20 cellular contexts compared by ENCODE assay signal in the genomic region with DNA sequence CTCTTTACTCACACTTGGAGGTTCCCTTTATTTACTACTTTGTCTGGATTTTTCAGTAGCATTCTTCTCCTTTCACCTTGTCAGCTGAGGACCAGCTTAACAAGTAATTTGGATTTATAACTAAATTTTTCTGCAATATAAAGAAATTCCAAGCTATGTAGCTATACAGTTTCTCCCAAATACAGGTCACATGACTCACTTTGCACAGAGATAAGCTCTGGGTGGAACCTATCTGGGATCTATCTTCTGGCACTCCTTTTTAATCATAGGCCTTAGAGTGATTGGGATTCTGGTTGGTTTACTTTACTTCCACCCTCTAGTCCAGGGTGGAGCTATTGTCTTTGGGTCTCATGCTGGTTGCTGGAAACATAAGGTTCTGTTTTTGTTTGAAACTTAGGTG. TPM values are rescaled to one million over a fixed set of nuclear protein-coding genes. Genes with fewer than 3 reads are reported as not detected.
A peak's percentile ranks its signal among the peaks of the same experiment; 100 is the strongest.
DNase-seq lines count a peak whose midpoint lies in the region; ATAC-seq and TF ChIP-seq lines count a peak whose summit lies in the region.
"Had no signal": no experiment of that assay in that cellular context is flagged by ENCODE, and none has a peak within 500 bp of the region (broad histone marks: within the 10 kb centered on the region; RNA-seq: fewer than 3 reads in every experiment).

No MANE protein-coding gene starts in this region.

- no peak overlapping the region for H3K4me2 ChIP-seq in trophoblast cell (ENCODE audit: low read length)
- H3K4me2 ChIP-seq in SK-N-SH: no peak overlapping the region

- H2AFZ ChIP-seq in trophoblast cell (ENCODE audit: insufficient read depth, low read length, poor library complexity) (no peak overlapping the region), SK-N-SH (ENCODE audit: low read depth) (no peak overlapping the region)

- no peaks in the 10 kb centered on the region for H3F3A ChIP-seq in SK-N-SH (replicated peaks; ENCODE audit: insufficient read depth)

- H3K9ac ChIP-seq in trophoblast cell (ENCODE audit: low read length) (no peak overlapping the region), SK-N-SH (no peak overlapping the region)

- TF ChIP-seq EP300 in SK-N-SH (IDR thresholded peaks at IDR 0.05; ENCODE audit: borderline replicate concordance in 1 of 2, low read depth in 1 of 2, low read length in 1 of 2): no peak

- peaks cover 4% of the 10 kb centered on the region for H3K36me3 Mint-ChIP-seq in activated CD4-positive, alpha-beta T cell treated with anti-CD3 and anti-CD28 coated beads, Interleukin-2, amount 10 ng/mL, durations not matched to agents 24 days and 14 days (ENCODE audit: low read depth)
- H3K36me3 Mint-ChIP-seq in activated naive CD8-positive, alpha-beta T cell treated with anti-CD3 and anti-CD28 coated beads for 36 hours: peaks cover 11% of the 10 kb centered on the region
- H3K36me3 Mint-ChIP-seq: type B pancreatic cell had no signal

- CTCF ChIA-PET in SK-N-SH (lab: Yijun Ruan, JAX): no interaction called here

- ATAC-seq in HG03139 (IDR thresholded peaks at IDR 0.05; ENCODE audit: unreplicated experiment): no peak

- H3K9me3 ChIP-seq in trophoblast cell (ENCODE audit: insufficient read depth, low read depth, low read length) (no peaks in the 10 kb centered on the region), SK-N-SH (no peaks in the 10 kb centered on the region)
- H3K9me3 ChIP-seq: SJSA1 had no signal

- peaks cover 8% of the 10 kb centered on the region for H3K9me3 Mint-ChIP-seq in activated CD4-positive, alpha-beta T cell treated with anti-CD3 and anti-CD28 coated beads, Interleukin-2, amount 10 ng/mL, durations not matched to agents 24 days and 14 days
- H3K9me3 Mint-ChIP-seq in activated naive CD8-positive, alpha-beta T cell treated with anti-CD3 and anti-CD28 coated beads for 36 hours: peaks cover 9% of the 10 kb centered on the region
- H3K9me3 Mint-ChIP-seq: activated T-cell treated with anti-CD3 and anti-CD28 coated beads, Interleukin-2, amount 50 U/mL, for 24 hours; type B pancreatic cell had no signal

- peak overlapping the region; percentile 84 for H3K27ac ChIP-seq in HL-60 (replicated peaks)
- no peak overlapping the region for H3K27ac ChIP-seq in trophoblast cell (ENCODE audit: low read depth, low read length)
- no peak overlapping the region for H3K27ac ChIP-seq in SK-N-SH (ENCODE audit: low read depth in 2 of 2, low read length in 1 of 2)
- H3K27ac ChIP-seq: SJSA1 had no signal

- H3K79me1 ChIP-seq in trophoblast cell (ENCODE audit: low read length): peaks cover 3% of the 10 kb centered on the region

- H3K4me3 ChIP-seq in HL-60 (replicated peaks; ENCODE audit: insufficient read depth, low read length): no peak overlapping the region
- H3K4me3 ChIP-seq in trophoblast cell (ENCODE audit: low read depth, low read length): no peak overlapping the region
- no peak overlapping the region for H3K4me3 ChIP-seq in SK-N-SH (ENCODE audit: low read depth in 2 of 2, low read length in 1 of 2)
- H3K4me3 ChIP-seq: lung, SJSA1 had no signal

- H3K4me1 ChIP-seq in trophoblast cell (ENCODE audit: control insufficient read depth in 1 of 2, insufficient read depth in 2 of 2, low read length in 2 of 2) (peaks cover 3 to 6% of the 10 kb centered on the region in 2 experiments), SK-N-SH (ENCODE audit: control insufficient read depth in 1 of 2, insufficient read depth in 2 of 2, low read depth in 1 of 2, low read length in 1 of 2) (no peaks in the 10 kb centered on the region)
- H3K4me1 ChIP-seq: SJSA1 had no signal

- intact Hi-C loops in activated CD4-positive, alpha-beta T cell treated with anti-CD3 and anti-CD28 coated beads, Interleukin-2, amount 10 ng/mL, durations not matched to agents 24 days and 14 days (cut with micrococcal nuclease): no loop called here

- H3K4ac ChIP-seq in trophoblast cell (ENCODE audit: low read depth, low read length): no peak overlapping the region

- H3K27me3 Mint-ChIP-seq in activated CD4-positive, alpha-beta T cell treated with anti-CD3 and anti-CD28 coated beads, Interleukin-2, amount 10 ng/mL, durations not matched to agents 24 days and 14 days: no peaks in the 10 kb centered on the region
- no peaks in the 10 kb centered on the region for H3K27me3 Mint-ChIP-seq in activated naive CD8-positive, alpha-beta T cell treated with anti-CD3 and anti-CD28 coated beads for 36 hours

- TF ChIP-seq RAD21 in SK-N-SH (IDR thresholded peaks at IDR 0.05; ENCODE audit: low read length): no peak

- H3K18ac ChIP-seq in trophoblast cell (ENCODE audit: low read length): no peak overlapping the region

- H2BK120ac ChIP-seq in trophoblast cell (ENCODE audit: insufficient read depth, low read length, poor library complexity): no peak overlapping the region

- no peak overlapping the region for H2AK5ac ChIP-seq in trophoblast cell (ENCODE audit: low read length)

- no peak overlapping the region for H2BK5ac ChIP-seq in trophoblast cell (ENCODE audit: low read depth, low read length, poor library complexity)

- H3K23ac ChIP-seq in trophoblast cell (ENCODE audit: low read length): no peak overlapping the region

- no peak overlapping the region for H3K4me3 Mint-ChIP-seq in activated CD4-positive, alpha-beta T cell treated with anti-CD3 and anti-CD28 coated beads, Interleukin-2, amount 10 ng/mL, durations not matched to agents 24 days and 14 days
- H3K4me3 Mint-ChIP-seq in activated naive CD8-positive, alpha-beta T cell treated with anti-CD3 and anti-CD28 coated beads for 36 hours: no peak overlapping the region
- H3K4me3 Mint-ChIP-seq: type B pancreatic cell had no signal

- peaks cover 22% of the 10 kb centered on the region for H3K4me1 Mint-ChIP-seq in activated CD4-positive, alpha-beta T cell treated with anti-CD3 and anti-CD28 coated beads, Interleukin-2, amount 10 ng/mL, durations not matched to agents 24 days and 14 days
- H3K4me1 Mint-ChIP-seq in activated naive CD8-positive, alpha-beta T cell treated with anti-CD3 and anti-CD28 coated beads for 36 hours: peaks cover 27% of the 10 kb centered on the region

- POLR2A ChIA-PET in SK-N-SH (lab: Yijun Ruan, JAX): no interaction called here

- DNase-seq in activated CD4-positive, alpha-beta T cell treated with anti-CD3 and anti-CD28 coated beads, Interleukin-2, amount 10 ng/mL, durations not matched to agents 24 days and 14 days: no peak
- DNase-seq in activated CD4-positive, alpha-beta T cell treated with anti-CD3 and anti-CD28 coated beads for 4 hours: no peak
- DNase-seq in HL-60 (ENCODE audit: low read depth in 1 of 2, low spot score in 1 of 2) (no peak), trophoblast cell (peak; percentile 16 to 85), NCI-H748 (lab: John Stamatoyannopoulos, UW; ENCODE audit: unreplicated experiment) (no peak), SK-N-SH (no peak)
- no peak for DNase-seq in activated naive CD8-positive, alpha-beta T cell treated with anti-CD3 and anti-CD28 coated beads for 36 hours
- DNase-seq: activated gamma-delta T cell treated with Interleukin-2 at 50 U/mL for 16 hours; activated T-cell treated with anti-CD3 and anti-CD28 coated beads, Interleukin-2, amount 50 U/mL, for 24 hours; AML-193; H7; NCI-H1092; NCI-H187; NCI-H2171 treated with DMSO at 0.1 percent for 48 hours; NCI-H524 treated with DMSO at 0.1 percent for 48 hours; stimulated activated CD8-positive, alpha-beta memory T cell treated with anti-CD3 and anti-CD28 coated beads, Interleukin-4, amount 100 ng/mL, for 48 hours had no signal

- peak overlapping the region; percentile 15 for H3K27ac Mint-ChIP-seq in activated CD4-positive, alpha-beta T cell treated with anti-CD3 and anti-CD28 coated beads, Interleukin-2, amount 10 ng/mL, durations not matched to agents 24 days and 14 days
- H3K27ac Mint-ChIP-seq in activated naive CD8-positive, alpha-beta T cell treated with anti-CD3 and anti-CD28 coated beads for 36 hours: peak overlapping the region; percentile 20

- no peak overlapping the region for H2BK12ac ChIP-seq in trophoblast cell (ENCODE audit: low read length)

- no peaks in the 10 kb centered on the region for H4K20me1 ChIP-seq in SK-N-SH (ENCODE audit: insufficient read depth)

- H3K36me3 ChIP-seq in trophoblast cell (ENCODE audit: control insufficient read depth in 1 of 2, insufficient read depth in 2 of 2, low read length in 2 of 2) (no peaks in the 10 kb centered on the region), SK-N-SH (replicated peaks in 1 of 2; ENCODE audit: control insufficient read depth in 1 of 2, insufficient read depth in 2 of 2, low read length in 1 of 2) (no peaks in the 10 kb centered on the region)
- H3K36me3 ChIP-seq: SJSA1 had no signal

- H4K91ac ChIP-seq in trophoblast cell (ENCODE audit: low read depth, low read length): no peak overlapping the region

- no peak overlapping the region for H4K12ac ChIP-seq in trophoblast cell (ENCODE audit: low read depth, low read length)

- no peak overlapping the region for H3K14ac ChIP-seq in trophoblast cell (ENCODE audit: low read length)

- H3K79me2 ChIP-seq in trophoblast cell (ENCODE audit: control insufficient read depth, insufficient read depth, low read length, poor library complexity) (no peaks in the 10 kb centered on the region), SK-N-SH (ENCODE audit: insufficient read depth) (no peaks in the 10 kb centered on the region)

- H3K9me2 ChIP-seq in SK-N-SH: no peaks in the 10 kb centered on the region

- TF ChIP-seq CTCF in HL-60 (IDR thresholded peaks at IDR 0.05; ENCODE audit: insufficient read depth, low read length) (no peak), SK-N-SH (IDR thresholded peaks at IDR 0.05) (no peak)

- H3K27me3 ChIP-seq in HL-60 (ENCODE audit: insufficient read depth, poor library complexity, severe bottlenecking): peaks cover 3% of the 10 kb centered on the region
- no peaks in the 10 kb centered on the region for H3K27me3 ChIP-seq in trophoblast cell (ENCODE audit: insufficient read depth, low read length)
- peaks cover 3% of the 10 kb centered on the region; the same call in 1 of the 2 replicates for H3K27me3 ChIP-seq in SK-N-SH (ENCODE audit: insufficient read depth)
- H3K27me3 ChIP-seq: SJSA1 had no signal

- no peak overlapping the region for H4K8ac ChIP-seq in trophoblast cell (ENCODE audit: low read depth, low read length)

TF ChIP-seq in SK-N-SH, 30 proteins besides CTCF, POLR2A, EP300 and RAD21 (continues in another document):
- TF ChIP-seq FOXJ3 (CRISPR knock-in tag; IDR thresholded peaks at IDR 0.05): no peak
- TF ChIP-seq FOSL2 (IDR thresholded peaks at IDR 0.05; ENCODE audit: borderline replicate concordance, low read depth): no peak

RNA-seq across cellular contexts. Expression of a gene that starts 34.9 kb away (rescaled TPM):
- total RNA-seq in activated CD4-positive, alpha-beta T cell treated with anti-CD3 and anti-CD28 coated beads, Interleukin-2, amount 10 ng/mL, durations not matched to agents 24 days and 14 days: 66.0 and 72.5 TPM in 2 replicates
- 10 to 100 TPM; 76.4 TPM for total RNA-seq in activated naive CD8-positive, alpha-beta T cell treated with anti-CD3 and anti-CD28 coated beads for 36 hours
- 37.8 and 41.4 TPM in 2 replicates for polyA plus RNA-seq in trophoblast cell (2013)
- polyA plus RNA-seq in SK-N-SH (2012; rRNA removed): 3.5 and 4.4 TPM in 2 replicates
- polyA plus RNA-seq in SK-N-SH (2012; cell fraction: cytosol; rRNA removed): 5.6 and 6.5 TPM in 2 replicates
- 1.6 and 3.8 TPM in 2 replicates for polyA plus RNA-seq in SK-N-SH (2012; cell fraction: nucleus; rRNA removed)

Comparison
In these comparisons a context has a peak if more than half of its experiments do, and no peak if none do; other contexts are left out.
1. DNase-seq: peak in trophoblast cell (2 of 2); none in activated CD4-positive, alpha-beta T cell treated with anti-CD3 and anti-CD28 coated beads, Interleukin-2, amount 10 ng/mL, durations not matched to agents 24 days and 14 days (single experiment), activated CD4-positive, alpha-beta T cell treated with anti-CD3 and anti-CD28 coated beads for 4 hours (0 of 2), HL-60 (0 of 2), activated naive CD8-positive, alpha-beta T cell treated with anti-CD3 and anti-CD28 coated beads for 36 hours (single experiment), NCI-H748 (single experiment) and SK-N-SH (single experiment).